Comparison of ENCODE assay signal across 8 cellular contexts in the genomic region with DNA sequence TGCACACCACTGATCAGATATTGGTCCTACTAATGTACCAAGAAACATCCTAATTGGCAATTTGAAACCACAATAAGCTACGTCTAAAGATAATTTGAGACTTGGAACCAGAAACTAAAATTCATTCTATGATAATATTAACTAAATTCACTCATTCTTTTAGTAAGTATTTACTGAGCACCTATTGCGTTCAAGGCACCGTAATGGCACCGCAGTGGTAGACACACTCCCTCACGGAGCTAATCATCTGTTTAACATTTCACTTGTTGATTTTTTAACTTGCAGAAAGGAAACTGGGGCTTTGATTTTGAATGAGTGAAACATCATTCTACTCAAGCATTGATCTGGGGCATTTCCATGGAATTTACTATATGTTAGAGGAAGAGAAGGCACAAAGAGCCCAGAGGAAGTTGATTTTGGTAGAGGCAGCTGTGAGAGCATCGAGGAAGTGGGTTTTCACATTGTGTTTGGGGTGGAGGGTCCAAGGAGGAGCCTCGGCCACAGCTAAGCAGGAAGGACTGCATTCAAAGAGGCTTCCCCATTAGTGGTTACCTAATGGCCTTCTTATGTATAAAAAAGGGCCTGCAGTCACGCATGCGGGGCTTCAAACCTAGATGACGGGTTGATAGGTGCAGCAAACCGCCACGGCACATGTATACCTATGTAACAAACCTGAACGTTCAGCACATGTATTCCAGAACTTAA. TPM values are rescaled to one million over a fixed set of nuclear protein-coding genes. Genes with fewer than 3 reads are reported as not detected.
A peak's percentile ranks its signal among the peaks of the same experiment; 100 is the strongest.
DNase-seq lines count a peak whose midpoint lies in the region; ATAC-seq, FAIRE-seq and TF ChIP-seq lines count a peak whose summit lies in the region.

No MANE protein-coding gene starts in this region.

- H3K27me3 Mint-ChIP-seq in activated T-helper 1 cell treated with anti-CD3 and anti-CD28 coated beads, Interleukin-12 subunit alpha, Interleukin-12 subunit beta, Interleukin-2, Interleukin-4 antibody, amounts not matched to agents 30 ng/mL and 10 ng/mL and 1 ng/mL, durations not matched to agents 14 hours and 24 hours and 36 hours (ENCODE audit: insufficient read depth) = no peaks in the 10 kb centered on the region

- TF ChIP-seq EP300 in HepG2 (IDR thresholded peaks at IDR 0.05; ENCODE audit: low read depth in 2 of 2, low read length in 2 of 2) = no peak
- TF ChIP-seq EP300 in HepG2 (CRISPR knock-in tag; IDR thresholded peaks at IDR 0.05; ENCODE audit: borderline replicate concordance) = no peak

- FAIRE-seq in HepG2 (lab: Jason Lieb, UNC) (no peak), HTR-8/SVneo (lab: Jason Lieb, UNC) (no peak)

- in situ Hi-C loops in HepG2 (cut with HindIII; ENCODE audit: extremely low pct_ligation_motif_present, low pct_unique_long_range_greater_than_20kb) = loop anchor here (10.0 to 25.0 kb wide), 2 partner anchors 78 to 345 kb away; a partner anchor contains a TSS
- in situ Hi-C loops in G401 (cut with HindIII; ENCODE audit: low sequenced_read_pairs) = no loop called here

- H3K9ac ChIP-seq in HepG2 (ENCODE audit: insufficient read depth, low read depth, low read length) = no peak overlapping the region

- peaks cover 15% of the 10 kb centered on the region for H4K20me1 ChIP-seq in HepG2 (ENCODE audit: insufficient read depth, low read length)

- H3K36me3 Mint-ChIP-seq in activated T-helper 1 cell treated with anti-CD3 and anti-CD28 coated beads, Interleukin-12 subunit alpha, Interleukin-12 subunit beta, Interleukin-2, Interleukin-4 antibody, amounts not matched to agents 30 ng/mL and 10 ng/mL and 1 ng/mL, durations not matched to agents 14 hours and 24 hours and 36 hours (ENCODE audit: low read depth) = peaks cover 34% of the 10 kb centered on the region

- DNase-seq in CD1c-positive myeloid dendritic cell (ENCODE audit: extremely low spot score) (peak; percentile 90), HepG2 (ENCODE audit: low spot score) (no peak), G401 (ENCODE audit: low spot score) (no peak), cerebellar cortex (ENCODE audit: low spot score) (no peak), HTR-8/SVneo (ENCODE audit: insufficient read length, low spot score) (no peak)
- no peak for DNase-seq in activated T-helper 1 cell treated with anti-CD3 and anti-CD28 coated beads, Interleukin-12 subunit alpha, Interleukin-12 subunit beta, Interleukin-2, Interleukin-4 antibody, amounts not matched to agents 30 ng/mL and 10 ng/mL and 1 ng/mL, durations not matched to agents 14 hours and 24 hours and 36 hours (ENCODE audit: low spot score)

- H3K4me1 Mint-ChIP-seq in activated T-helper 1 cell treated with anti-CD3 and anti-CD28 coated beads, Interleukin-12 subunit alpha, Interleukin-12 subunit beta, Interleukin-2, Interleukin-4 antibody, amounts not matched to agents 30 ng/mL and 10 ng/mL and 1 ng/mL, durations not matched to agents 14 hours and 24 hours and 36 hours (ENCODE audit: low read depth) = peaks cover 88% of the 10 kb centered on the region

- no peak for TF ChIP-seq POLR2A in HepG2 (IDR thresholded peaks at IDR 0.05; ENCODE audit: insufficient read depth in 1 of 2, low read depth in 2 of 2, low read length in 2 of 2)

- H3K27ac Mint-ChIP-seq in activated T-helper 1 cell treated with anti-CD3 and anti-CD28 coated beads, Interleukin-12 subunit alpha, Interleukin-12 subunit beta, Interleukin-2, Interleukin-4 antibody, amounts not matched to agents 30 ng/mL and 10 ng/mL and 1 ng/mL, durations not matched to agents 14 hours and 24 hours and 36 hours = peak overlapping the region; percentile 96

- H3K27me3 ChIP-seq in HepG2 (ENCODE audit: control insufficient read depth in 1 of 2, insufficient read depth in 2 of 2, low read length in 2 of 2) = no peaks in the 10 kb centered on the region

- H3K9me3 ChIP-seq in HepG2 (ENCODE audit: low read length) = no peaks in the 10 kb centered on the region

- peak overlapping the region; percentile 77 for H3K4me2 ChIP-seq in HepG2 (ENCODE audit: low read depth, low read length)

- peak overlapping the region; percentile 65 for H3K27ac ChIP-seq in HepG2 (ENCODE audit: extremely low read length, insufficient read depth, low read length)

- intact Hi-C loops in activated T-helper 1 cell treated with anti-CD3 and anti-CD28 coated beads, Interleukin-12 subunit alpha, Interleukin-12 subunit beta, Interleukin-2, Interleukin-4 antibody, amounts not matched to agents 30 ng/mL and 10 ng/mL and 1 ng/mL, durations not matched to agents 14 hours and 24 hours and 36 hours (cut with micrococcal nuclease) = loop anchor here (5.0 kb wide), 2 partner anchors 230 to 335 kb away; a partner anchor contains a TSS
- intact Hi-C loops in HepG2 (cut with micrococcal nuclease; ENCODE audit: unreplicated experiment) = no loop called here

- H3K4me3 ChIP-seq in HepG2 (replicated peaks in 1 of 3; ENCODE audit: insufficient read depth in 1 of 3, low read depth in 2 of 3, low read length in 3 of 3) = peak overlapping the region in 1 of 3 experiments; percentile 33; a peak in 1 of 6 replicates

- no peaks in the 10 kb centered on the region for H3K36me3 ChIP-seq in HepG2 (replicated peaks in 1 of 2; ENCODE audit: control insufficient read depth in 1 of 2, insufficient read depth in 2 of 2, low read length in 2 of 2)

- no TSS peak for BruUV-seq in HepG2 (replicated peaks; lab: Mats Ljungman, UMichigan)

- 87% methylated on average over 13 of the region's 13 CpGs for WGBS in HepG2 (ENCODE audit: low lambda C conversion rate)

- H3K4me1 ChIP-seq in HepG2 (ENCODE audit: insufficient read depth, low read length) = peaks cover 99% of the 10 kb centered on the region

- POLR2A ChIA-PET in HepG2 (lab: Yijun Ruan, JAX) = interaction anchor here (0.7 to 2.4 kb wide), 4 partner anchors 13 to 126 kb away, joined by 3 to 12 read pairs (median 3); no protein-coding TSS in a partner anchor

- CTCF ChIA-PET in HepG2 (lab: Yijun Ruan, JAX; ENCODE audit: low intra/inter-chr PET ratio, low total read pairs) = no interaction called here

- no peak overlapping the region for H2AFZ ChIP-seq in HepG2 (ENCODE audit: low read length)

- peak; percentile 35 for ATAC-seq in HG03175 (IDR thresholded peaks at IDR 0.05; ENCODE audit: unreplicated experiment)
- no peak for ATAC-seq in HepG2
- no peak for ATAC-seq in GM19023 (IDR thresholded peaks at IDR 0.05; ENCODE audit: unreplicated experiment)

- peak overlapping the region; percentile 73 for H3K4me3 Mint-ChIP-seq in activated T-helper 1 cell treated with anti-CD3 and anti-CD28 coated beads, Interleukin-12 subunit alpha, Interleukin-12 subunit beta, Interleukin-2, Interleukin-4 antibody, amounts not matched to agents 30 ng/mL and 10 ng/mL and 1 ng/mL, durations not matched to agents 14 hours and 24 hours and 36 hours

- no peak for TF ChIP-seq CTCF in HepG2 (CRISPR knock-in tag; IDR thresholded peaks at IDR 0.05)

- H3K9me3 Mint-ChIP-seq in activated T-helper 1 cell treated with anti-CD3 and anti-CD28 coated beads, Interleukin-12 subunit alpha, Interleukin-12 subunit beta, Interleukin-2, Interleukin-4 antibody, amounts not matched to agents 30 ng/mL and 10 ng/mL and 1 ng/mL, durations not matched to agents 14 hours and 24 hours and 36 hours = no peaks in the 10 kb centered on the region

- H3K79me2 ChIP-seq in HepG2 (ENCODE audit: insufficient read depth, low read length) = peaks cover 86% of the 10 kb centered on the region

- TF ChIP-seq RAD21 in HepG2 (CRISPR knock-in tag; IDR thresholded peaks at IDR 0.05) = no peak

TF ChIP-seq in HepG2, 621 proteins besides CTCF, POLR2A, EP300 and RAD21 (continues in another document):
- TF ChIP-seq ZNF282 (IDR thresholded peaks at IDR 0.05; ENCODE audit: partially characterized antibody) = no peak

RNA-seq across cellular contexts. Expression of a gene that starts 7.1 kb away (rescaled TPM):
- total RNA-seq in activated T-helper 1 cell treated with anti-CD3 and anti-CD28 coated beads, Interleukin-12 subunit alpha, Interleukin-12 subunit beta, Interleukin-2, Interleukin-4 antibody, amounts not matched to agents 30 ng/mL and 10 ng/mL and 1 ng/mL, durations not matched to agents 14 hours and 24 hours and 36 hours = 168 and 172 TPM in 2 replicates
- total RNA-seq in HepG2 (2016; rRNA removed; fragmentation: Illumina TruSeq; extraction: Trizol) = 21.2 and 21.7 TPM in 2 replicates
- total RNA-seq in HepG2 (2016; cell fraction: cytosol; rRNA removed; fragmentation: Illumina TruSeq; extraction: Trizol; ENCODE audit: low read depth) = 6.1 and 9.4 TPM in 2 replicates
- total RNA-seq in HepG2 (2016; cell fraction: insoluble cytoplasmic fraction; rRNA removed; fragmentation: Illumina TruSeq; extraction: Trizol) = 17.2 and 20.5 TPM in 2 replicates
- total RNA-seq in HepG2 (2016; cell fraction: membrane; rRNA removed; fragmentation: Illumina TruSeq; extraction: Trizol) = 22.7 and 23.5 TPM in 2 replicates
- total RNA-seq in HepG2 (2016; cell fraction: nucleus; rRNA removed; fragmentation: Illumina TruSeq; extraction: Trizol) = 15.4 and 18.1 TPM in 2 replicates
- polyA plus RNA-seq in HepG2 (2011; rRNA removed) = 38.9 and 46.6 TPM in 2 replicates
- 29.9 and 30.8 TPM in 2 replicates for polyA plus RNA-seq in HepG2 (2011; cell fraction: cytosol; rRNA removed)
- polyA plus RNA-seq in HepG2 (2011; cell fraction: nucleus; rRNA removed) = 38.0 and 38.2 TPM in 2 replicates
- 36.7 and 38.5 TPM in 2 replicates for polyA plus RNA-seq in HepG2 (2012)
- polyA plus RNA-seq in HepG2 (2016; cell fraction: cytosol; fragmentation: Illumina TruSeq; extraction: Trizol; ENCODE audit: low read depth) = 2.1 and 3.2 TPM in 2 replicates
- 16.9 and 24.5 TPM in 2 replicates for polyA plus RNA-seq in HepG2 (2016; cell fraction: insoluble cytoplasmic fraction; fragmentation: Illumina TruSeq; extraction: Trizol; ENCODE audit: low read depth)
- polyA plus RNA-seq in HepG2 (2016; cell fraction: membrane; fragmentation: Illumina TruSeq; extraction: Trizol; ENCODE audit: low read depth) = 15.6 and 18.4 TPM in 2 replicates
- 22.7 and 25.7 TPM in 2 replicates for polyA plus RNA-seq in HepG2 (2016; cell fraction: nucleus; fragmentation: Illumina TruSeq; extraction: Trizol; ENCODE audit: insufficient read depth, low read depth)
- 31.8 and 52.5 TPM in 2 replicates for polyA minus RNA-seq in HepG2 (2011; rRNA and poly(A)+ RNA removed; ENCODE audit: low replicate concordance)
- 25.4 and 30.6 TPM in 2 replicates for polyA minus RNA-seq in HepG2 (2011; cell fraction: cytosol; rRNA and poly(A)+ RNA removed)
- polyA minus RNA-seq in HepG2 (2011; cell fraction: nucleus; rRNA and poly(A)+ RNA removed) = 18.2 and 24.7 TPM in 2 replicates
- 31.0 and 40.8 TPM in 2 replicates for total RNA-seq in G401 (2014; rRNA removed; shearing (Covaris generic))
